Comparison of ENCODE assay signal across 13 cellular contexts in genomic region chr6:149061933-149062332, GRCh38.
A peak's percentile ranks its signal among the peaks of the same experiment; 100 is the strongest.
DNase-seq lines count a peak whose midpoint lies in the region; ATAC-seq, FAIRE-seq and TF ChIP-seq lines count a peak whose summit lies in the region.
"Had no signal": no experiment of that assay in that cellular context is flagged by ENCODE, and none has a peak within 500 bp of the region (broad histone marks: within the 10 kb centered on the region; RNA-seq: fewer than 3 reads in every experiment).

No MANE protein-coding gene starts in this region.

- H3K27me3 ChIP-seq in BLaER1 (no peaks in the 10 kb centered on the region), left lung (peaks cover 0 to 12% of the 10 kb centered on the region in 2 donors), H7 (ENCODE audit: control insufficient read depth, insufficient read depth, low read length) (no peaks in the 10 kb centered on the region)

- no peak overlapping the region for H3K9ac ChIP-seq in BLaER1

- ATAC-seq in left lung, result peak; percentile 66
- ATAC-seq: CD8-positive, alpha-beta T cell had no signal

- no peaks in the 10 kb centered on the region for H4K20me1 ChIP-seq in BLaER1

- H3K4me3 ChIP-seq in BLaER1 (no peak overlapping the region), left lung (no peak overlapping the region), H7 (ENCODE audit: insufficient read depth, low read depth, low read length) (no peak overlapping the region)

- H3K4me2 ChIP-seq in BLaER1, result peak overlapping the region; percentile 91

- TF ChIP-seq CTCF in VCaP (conservative IDR thresholded peaks at IDR 0.05) (no peak), left lung (IDR thresholded peaks at IDR 0.05) (no peak)

- peak; percentile 74 for FAIRE-seq in GM12892 (lab: Jason Lieb, UNC)
- FAIRE-seq: D721Med had no signal

- no peak for DNase-seq in GM12892 (ENCODE audit: insufficient read length)
- DNase-seq in left lung, result no peak
- no peak for DNase-seq in NCI-H2107 (lab: John Stamatoyannopoulos, UW)
- DNase-seq in NCI-H1105 (lab: John Stamatoyannopoulos, UW), result no peak
- DNase-seq in H7, result no peak
- DNase-seq in globus pallidus (ENCODE audit: low spot score), result no peak
- DNase-seq: CD8-positive, alpha-beta T cell; NCI-H2081 treated with DMSO at 0.1 percent for 48 hours; NCI-H2227 treated with DMSO at 0.1 percent for 48 hours; NCI-H524 treated with DMSO at 0.1 percent for 48 hours had no signal

- H3K27ac ChIP-seq in BLaER1 (0 out of 2 replicates have a peak overlapping the region, but pooled peaks have one; percentile 67), VCaP (peak overlapping the region; percentile 93), left lung (no peak overlapping the region)

- H3K4me1 ChIP-seq in BLaER1 (peaks cover 90% of the 10 kb centered on the region), left lung (peaks cover 7 to 25% of the 10 kb centered on the region in 2 donors)

- no peaks in the 10 kb centered on the region for H3K9me3 ChIP-seq in BLaER1
- no peaks in the 10 kb centered on the region for H3K9me3 ChIP-seq in left lung

- H3K36me3 ChIP-seq in BLaER1, result no peaks in the 10 kb centered on the region
- H3K36me3 ChIP-seq in left lung, result no peaks in the 10 kb centered on the region
- no peaks in the 10 kb centered on the region; the same call in 1 of the 2 replicates for H3K36me3 ChIP-seq in H7 (replicated peaks; ENCODE audit: control insufficient read depth, insufficient read depth, low read length)

- no peak for TF ChIP-seq POLR2A in GM12892 (IDR thresholded peaks at IDR 0.05; ENCODE audit: low read depth, low read length)

- intact Hi-C loops in left lung (cut with DNase I), result no loop called here

Comparison
In these comparisons a context has a peak if more than half of its experiments do, and no peak if none do; other contexts are left out.
1. H3K27ac ChIP-seq: peak in BLaER1 (single experiment) and VCaP (single experiment); none in left lung (0 of 2).